Comparison of ENCODE assay signal across 22 cellular contexts in genomic region chr10:124829447-124830115, GRCh38. TPM values are rescaled to one million over a fixed set of nuclear protein-coding genes. Genes with fewer than 3 reads are reported as not detected.
DNase-seq lines count a peak whose midpoint lies in the region; ATAC-seq and TF ChIP-seq lines count a peak whose summit lies in the region.
"Had no signal": no experiment of that assay in that cellular context is flagged by ENCODE, and none has a peak within 500 bp of the region (broad histone marks: within the 10 kb centered on the region; RNA-seq: fewer than 3 reads in every experiment).

No MANE protein-coding gene starts in this region.

- in situ Hi-C loops in ACHN (cut with HindIII; ENCODE audit: low pct_ligation_motif_present, low pct_unique_long_range_greater_than_20kb, low sequenced_read_pairs): no loop called here

- intact Hi-C loops in adrenal gland (cut with DNase I): loop anchor here in 1 of 2 donors (5.0 kb wide), 1 partner anchor 297 kb away; no protein-coding TSS in a partner anchor

- H3K27me3 ChIP-seq in adrenal gland: no peaks in the 10 kb centered on the region
- H3K27me3 ChIP-seq: SJSA1 had no signal

- peaks cover 12 to 31% of the 10 kb centered on the region in 2 donors for H3K4me1 ChIP-seq in adrenal gland (replicated peaks in 1 of 2)
- H3K4me1 ChIP-seq: A549, Caco-2, SJSA1 had no signal

- peak in 3 of 7 donors; percentile 16 to 35 (median 30) for DNase-seq in adrenal gland
- peak; percentile 2 for DNase-seq in fibroblast of villous mesenchyme (ENCODE audit: low read depth)
- DNase-seq in putamen (ENCODE audit: low spot score): peak; percentile 60
- DNase-seq in NCI-H510A treated with DMSO at 0.1 percent for 48 hours (lab: John Stamatoyannopoulos, UW): no peak
- DNase-seq in ACHN: no peak
- no peak for DNase-seq in stimulated activated CD4-positive, alpha-beta T cell treated with anti-CD3 and anti-CD28 coated beads, Interleukin-4, amount 100 ng/mL, for 4 hours
- DNase-seq: Caco-2; CD8-positive, alpha-beta T cell; H9; MM.1S; NCI-H1694; NCI-H2029 treated with DMSO at 0.1 percent for 48 hours; NCI-H69; Right ventricle myocardium superior; RPMI8226 had no signal

- H3K9me3 ChIP-seq in adrenal gland (replicated peaks in 1 of 3): no peaks in the 10 kb centered on the region
- H3K9me3 ChIP-seq: A549, Caco-2, SJSA1 had no signal

- TF ChIP-seq POLR2A in adrenal gland (IDR thresholded peaks at IDR 0.05): no peak

- 66 to 75% (median 72%) methylated on average over 8 of the region's 8 CpGs for WGBS in adrenal gland, 4 donors

- H3K36me3 ChIP-seq in adrenal gland (replicated peaks in 1 of 2): peaks cover 0 to 49% of the 10 kb centered on the region in 2 donors

- peak overlapping the region; percentile 2 to 81 (median 33) for H3K27ac ChIP-seq in adrenal gland
- H3K27ac ChIP-seq: A549, C4-2B, HL-60, KMS-11, SJSA1 had no signal

- TF ChIP-seq CTCF in adrenal gland (IDR thresholded peaks at IDR 0.05): no peak
- TF ChIP-seq CTCF in fibroblast of villous mesenchyme (IDR thresholded peaks at IDR 0.05; ENCODE audit: insufficient read depth, low read depth, low read length): no peak

- H3K4me3 ChIP-seq in adrenal gland (no peak overlapping the region), fibroblast of villous mesenchyme (ENCODE audit: low read depth, low read length) (no peak overlapping the region)
- H3K4me3 ChIP-seq: A549, GM23338, SJSA1 had no signal

- no peak for ATAC-seq in GM21526 (IDR thresholded peaks at IDR 0.05; ENCODE audit: low FRiP score, unreplicated experiment)
- ATAC-seq: A549; CD8-positive, alpha-beta T cell; GM23338 had no signal

RNA-seq across cellular contexts. Expression of gene ABRAXAS2, which starts 28.0 kb away (rescaled TPM):
- total RNA-seq in adrenal gland (10 to 100 TPM; 12.4 to 20.6 (median 16.6) TPM), fibroblast of villous mesenchyme (12.9 and 22.5 TPM in 2 replicates)
- 10 to 100 TPM in 1 of 3 donors, 1 to 10 TPM in 2; 6.5 to 23.2 (median 7.0) TPM for polyA plus RNA-seq in adrenal gland

RNA-seq across cellular contexts. Expression of gene EEF1AKMT2, which starts 37.9 kb away (rescaled TPM):
- 10 to 100 TPM in 7 of 8 donors, 1 to 10 TPM in 1; 2.7 to 20.1 (median 15.6) TPM for total RNA-seq in adrenal gland
- 10 to 100 TPM; 16.5 to 24.5 (median 17.8) TPM for polyA plus RNA-seq in adrenal gland
- 19.9 and 20.0 TPM in 2 replicates for total RNA-seq in fibroblast of villous mesenchyme

Comparison
In these comparisons a context has a peak if more than half of its experiments do, and no peak if none do; other contexts are left out.
1. DNase-seq: peak in fibroblast of villous mesenchyme (single experiment) and putamen (single experiment); none in NCI-H510A treated with DMSO at 0.1 percent for 48 hours (single experiment), ACHN (single experiment) and stimulated activated CD4-positive, alpha-beta T cell treated with anti-CD3 and anti-CD28 coated beads, Interleukin-4, amount 100 ng/mL, for 4 hours (0 of 2).